In genomic region chr22:19868773-19869471, GRCh38 we compare ENCODE assay signal across 11 cellular contexts. TPM values are rescaled to one million over a fixed set of nuclear protein-coding genes. Genes with fewer than 3 reads are reported as not detected.
DNase-seq lines count a peak whose midpoint lies in the region; ATAC-seq, FAIRE-seq and TF ChIP-seq lines count a peak whose summit lies in the region.
"Had no signal": no experiment of that assay in that cellular context is flagged by ENCODE, and none has a peak within 500 bp of the region (broad histone marks: within the 10 kb centered on the region; RNA-seq: fewer than 3 reads in every experiment).

No MANE protein-coding gene starts in this region.

- no peak overlapping the region for H3K14ac ChIP-seq in neuronal stem cell (ENCODE audit: low read length)

- no peaks in the 10 kb centered on the region for H3K9me3 Mint-ChIP-seq in endodermal cell
- H3K9me3 Mint-ChIP-seq: T-cell had no signal

- H3K36me3 ChIP-seq in neuronal stem cell (replicated peaks in 1 of 2; ENCODE audit: control insufficient read depth in 2 of 2, insufficient read depth in 2 of 2, low read length in 2 of 2) (no peaks in the 10 kb centered on the region), aorta (ENCODE audit: control insufficient read depth in 1 of 2, insufficient read depth in 2 of 2, low read length in 1 of 2) (no peaks in the 10 kb centered on the region), endodermal cell (ENCODE audit: control insufficient read depth, insufficient read depth, low read length) (no peaks in the 10 kb centered on the region)

- no peak overlapping the region for H4K8ac ChIP-seq in neuronal stem cell (ENCODE audit: low read depth, low read length)

- H2AK5ac ChIP-seq in neuronal stem cell (ENCODE audit: low read depth, low read length): peak overlapping the region; percentile 86

- no peaks in the 10 kb centered on the region for H3K27me3 Mint-ChIP-seq in endodermal cell (ENCODE audit: insufficient read depth)
- H3K27me3 Mint-ChIP-seq: T-cell had no signal

- no peaks in the 10 kb centered on the region for H3K27me3 ChIP-seq in dorsolateral prefrontal cortex
- H3K27me3 ChIP-seq in neuronal stem cell (ENCODE audit: control insufficient read depth in 3 of 3, insufficient read depth in 3 of 3, low read depth in 1 of 3, low read length in 3 of 3): no peaks in the 10 kb centered on the region
- no peaks in the 10 kb centered on the region for H3K27me3 ChIP-seq in aorta (ENCODE audit: control insufficient read depth in 1 of 2, insufficient read depth in 2 of 2, low read length in 1 of 2)
- H3K27me3 ChIP-seq in endodermal cell (ENCODE audit: control insufficient read depth, insufficient read depth, low read length, poor library complexity, severe bottlenecking): no peaks in the 10 kb centered on the region

- H3K27ac ChIP-seq in dorsolateral prefrontal cortex (peak overlapping the region in 35 of 59 donors; percentile 4 to 80 (median 54)), neuronal stem cell (replicated peaks; ENCODE audit: low read length) (no peak overlapping the region), aorta (ENCODE audit: low read depth in 1 of 2, low read length in 2 of 2) (no peak overlapping the region), endodermal cell (ENCODE audit: low read depth, low read length) (no peak overlapping the region)

- peaks cover 1 to 4% of the 10 kb centered on the region in 2 donors for H3K4me1 ChIP-seq in neuronal stem cell (ENCODE audit: control insufficient read depth in 2 of 2, insufficient read depth in 1 of 2, low read depth in 1 of 2, low read length in 2 of 2)
- H3K4me1 ChIP-seq in aorta (ENCODE audit: control insufficient read depth in 1 of 2, insufficient read depth in 2 of 2, low read length in 2 of 2): no peaks in the 10 kb centered on the region
- H3K4me1 ChIP-seq in endodermal cell (ENCODE audit: control insufficient read depth, insufficient read depth, low read length): no peaks in the 10 kb centered on the region

- H3K9ac ChIP-seq in neuronal stem cell (ENCODE audit: low read depth, low read length, poor library complexity) (no peak overlapping the region), endodermal cell (ENCODE audit: extremely low read depth, low read length, poor library complexity, severe bottlenecking) (no peak overlapping the region)

- no peaks in the 10 kb centered on the region for H3K36me3 Mint-ChIP-seq in endodermal cell (ENCODE audit: low read depth)
- H3K36me3 Mint-ChIP-seq: T-cell had no signal

- H3K23ac ChIP-seq in neuronal stem cell (ENCODE audit: low read depth, low read length, poor library complexity): peak overlapping the region; percentile 8

- no peak overlapping the region for H3K4me3 Mint-ChIP-seq in endodermal cell
- H3K4me3 Mint-ChIP-seq: T-cell had no signal

- no peak overlapping the region for H2BK120ac ChIP-seq in neuronal stem cell (ENCODE audit: low read depth, low read length)

- no peak overlapping the region for H2BK15ac ChIP-seq in neuronal stem cell (ENCODE audit: low read length)

- DNase-seq in stimulated activated CD4-positive, alpha-beta T cell treated with anti-CD3 and anti-CD28 coated beads, Interleukin-1b, Interleukin-23, amount 100 ng/mL, for 48 hours: peak; percentile 0
- DNase-seq in stimulated activated CD4-positive, alpha-beta T cell treated with anti-CD3 and anti-CD28 coated beads, Interleukin-4, amount 100 ng/mL, for 4 hours: no peak
- DNase-seq in dorsolateral prefrontal cortex (peak in 8 of 10 donors; percentile 43 to 83 (median 64)), neuronal stem cell (ENCODE audit: low spot score) (no peak), aorta (peak; percentile 41 to 62), endodermal cell (no peak), RCC 7860 (ENCODE audit: low spot score) (no peak)
- DNase-seq: central memory CD4-positive, alpha-beta T cell; NCI-H446 treated with DMSO at 0.1 percent for 48 hours had no signal

- H3K18ac ChIP-seq in neuronal stem cell (ENCODE audit: low read length): peak overlapping the region; percentile 1

- WGBS in neuronal stem cell (ENCODE audit: extremely low coverage in 2 of 2, insufficient read length in 2 of 2, insufficient replicate concordance in 1 of 2), 2 donors: no CpG with 5 or more reads among the region's 23 CpGs
- 85 to 87% methylated on average over 23 of the region's 23 CpGs for WGBS in aorta, 2 donors
- WGBS in endodermal cell (ENCODE audit: insufficient coverage in 1 of 2, insufficient read length in 1 of 2), 2 experiments: 85 to 88% methylated on average over 14 to 23 of the region's 23 CpGs

- peak overlapping the region in 12 of 59 donors; percentile 3 to 40 (median 12) for H3K4me3 ChIP-seq in dorsolateral prefrontal cortex
- H3K4me3 ChIP-seq in neuronal stem cell (ENCODE audit: low read length in 2 of 2): no peak overlapping the region
- H3K4me3 ChIP-seq in aorta (ENCODE audit: low read length in 2 of 2): no peak overlapping the region
- H3K4me3 ChIP-seq in endodermal cell (ENCODE audit: low read length): no peak overlapping the region

- ATAC-seq in aorta (ENCODE audit: low FRiP score) (no peak), HG03045 (IDR thresholded peaks at IDR 0.05; ENCODE audit: unreplicated experiment) (no peak)
- ATAC-seq: T-cell had no signal

- FAIRE-seq in RCC 7860 (lab: Jason Lieb, UNC): no peak

- peaks cover 2% of the 10 kb centered on the region for H3K4me1 Mint-ChIP-seq in endodermal cell

- H3K4ac ChIP-seq in neuronal stem cell (ENCODE audit: low read length): no peak overlapping the region

- H3K79me1 ChIP-seq in neuronal stem cell (ENCODE audit: low read depth, low read length): peaks cover 1% of the 10 kb centered on the region

- no peak overlapping the region for H3K27ac Mint-ChIP-seq in endodermal cell
- H3K27ac Mint-ChIP-seq: T-cell had no signal

- no peak overlapping the region for H2BK12ac ChIP-seq in neuronal stem cell (ENCODE audit: low read length)

- no peak overlapping the region for H4K91ac ChIP-seq in neuronal stem cell (ENCODE audit: low read depth, low read length, poor library complexity)

- no peaks in the 10 kb centered on the region for H3K9me3 ChIP-seq in neuronal stem cell (replicated peaks in 1 of 2; ENCODE audit: control insufficient read depth in 2 of 2, insufficient read depth in 1 of 2, low read depth in 1 of 2, low read length in 2 of 2)
- H3K9me3 ChIP-seq in aorta (ENCODE audit: control insufficient read depth, low read length): no peaks in the 10 kb centered on the region
- no peaks in the 10 kb centered on the region for H3K9me3 ChIP-seq in endodermal cell (ENCODE audit: control insufficient read depth, low read length)

- H2BK5ac ChIP-seq in neuronal stem cell (ENCODE audit: low read length): no peak overlapping the region

- TF ChIP-seq CTCF in dorsolateral prefrontal cortex (IDR thresholded peaks at IDR 0.05 in 54 of 56, conservative IDR thresholded peaks at IDR 0.05 in 2 of 56; ENCODE audit: low read depth in 1 of 56, partially characterized antibody in 56 of 56) (no peak), endodermal cell (conservative IDR thresholded peaks at IDR 0.05) (no peak)

- no peak overlapping the region for H2AFZ ChIP-seq in neuronal stem cell (ENCODE audit: low read length)

- intact Hi-C loops in dorsolateral prefrontal cortex (cut with DNase I) (loop anchor here in 1 of 2 donors (10.0 kb wide), 1 partner anchor 56 kb away; no protein-coding TSS in a partner anchor), aorta (cut with DNase I) (no loop called here)

- no peak overlapping the region for H3K4me2 ChIP-seq in neuronal stem cell (ENCODE audit: insufficient read depth, low read length, poor library complexity, severe bottlenecking)

RNA-seq across cellular contexts. Expression of gene GNB1L, which starts 14.2 kb away (rescaled TPM):
- total RNA-seq in dorsolateral prefrontal cortex (10 to 100 TPM in 25 of 120 experiments, 1 to 10 TPM in 95; 4.8 to 17.5 (median 8.3) TPM), aorta (1 to 10 TPM; 4.7 to 5.0 TPM), endodermal cell (10 to 100 TPM in 1 of 2 donors, 1 to 10 TPM in 1; 9.5 to 12.2 TPM)
- polyA plus RNA-seq in neuronal stem cell (2013, experiment 1 of 2): 7.9 TPM
- polyA plus RNA-seq in neuronal stem cell (2013, experiment 2 of 2): 8.3 TPM
- polyA plus RNA-seq in aorta: 10 to 100 TPM in 1 of 2 donors, 1 to 10 TPM in 1; 4.3 to 12.6 TPM
- polyA plus RNA-seq in endodermal cell (2013, experiment 1 of 2): 10.1 TPM
- polyA plus RNA-seq in endodermal cell (2013, experiment 2 of 2): 7.7 TPM

RNA-seq across cellular contexts. Expression of gene RTL10, which starts 14.2 kb away (rescaled TPM):
- total RNA-seq in dorsolateral prefrontal cortex (10 to 100 TPM; 15.9 to 53.5 (median 30.1) TPM), aorta (10 to 100 TPM in 1 of 2 donors, 1 to 10 TPM in 1; 7.7 to 16.6 TPM), endodermal cell (10 to 100 TPM; 20.6 to 22.2 TPM)
- polyA plus RNA-seq in neuronal stem cell (2013, experiment 1 of 2): 9.7 TPM
- 10.2 TPM for polyA plus RNA-seq in neuronal stem cell (2013, experiment 2 of 2)
- polyA plus RNA-seq in aorta: 1 to 10 TPM; 5.5 to 8.0 TPM
- polyA plus RNA-seq in endodermal cell (2013, experiment 1 of 2): 12.4 TPM
- 12.1 TPM for polyA plus RNA-seq in endodermal cell (2013, experiment 2 of 2)

Comparison
In these comparisons a context has a peak if more than half of its experiments do, and no peak if none do; other contexts are left out.
1. DNase-seq: peak in stimulated activated CD4-positive, alpha-beta T cell treated with anti-CD3 and anti-CD28 coated beads, Interleukin-1b, Interleukin-23, amount 100 ng/mL, for 48 hours (single experiment), dorsolateral prefrontal cortex (8 of 10) and aorta (2 of 2); none in stimulated activated CD4-positive, alpha-beta T cell treated with anti-CD3 and anti-CD28 coated beads, Interleukin-4, amount 100 ng/mL, for 4 hours (0 of 2), neuronal stem cell (single experiment), endodermal cell (single experiment) and RCC 7860 (single experiment).
2. H3K27ac ChIP-seq: peak in dorsolateral prefrontal cortex (35 of 59); none in neuronal stem cell (single experiment), aorta (0 of 2) and endodermal cell (single experiment).